Comparison of ENCODE assay signal across 9 cellular contexts in genomic region chr1:119275145-119275929, GRCh38.
DNase-seq lines count a peak whose midpoint lies in the region; ATAC-seq and TF ChIP-seq lines count a peak whose summit lies in the region.
"Had no signal": no experiment of that assay in that cellular context is flagged by ENCODE, and none has a peak within 500 bp of the region (broad histone marks: within the 10 kb centered on the region; RNA-seq: fewer than 3 reads in every experiment).

No MANE protein-coding gene starts in this region.

- no TSS peak for BruUV-seq in Calu3 (replicated peaks; lab: Mats Ljungman, UMichigan)

- H3K36me3 Mint-ChIP-seq in Calu3 (ENCODE audit: insufficient read depth, unreplicated experiment): no peaks in the 10 kb centered on the region

- no peak for TF ChIP-seq POLR2A in breast epithelium (IDR thresholded peaks at IDR 0.05)

- H3K27ac Mint-ChIP-seq in Calu3 (ENCODE audit: unreplicated experiment): no peak overlapping the region
- H3K27ac Mint-ChIP-seq: activated B cell treated with CpG ODN at 0.5 μM for 24 hours had no signal

- H3K9me3 ChIP-seq in SK-N-MC (ENCODE audit: low read depth, low read length) (no peaks in the 10 kb centered on the region), breast epithelium (no peaks in the 10 kb centered on the region), left lung (no peaks in the 10 kb centered on the region)

- ATAC-seq in GM19463 (IDR thresholded peaks at IDR 0.05; ENCODE audit: unreplicated experiment) (peak; percentile 70), left lung (peak; percentile 76), HG03457 (IDR thresholded peaks at IDR 0.05; ENCODE audit: unreplicated experiment) (no peak)

- H3K27me3 ChIP-seq in breast epithelium (no peaks in the 10 kb centered on the region), left lung (no peaks in the 10 kb centered on the region)

- H3K9ac ChIP-seq in SK-N-MC (ENCODE audit: insufficient read length): peak overlapping the region; percentile 51

- H3K4me1 Mint-ChIP-seq in Calu3 (ENCODE audit: low read depth, unreplicated experiment): peaks cover 11% of the 10 kb centered on the region
- H3K4me1 Mint-ChIP-seq: activated B cell treated with CpG ODN at 0.5 μM for 24 hours had no signal

- no peak overlapping the region for H3K4me3 ChIP-seq in LNCaP clone FGC (ENCODE audit: low read depth, low read length)
- H3K4me3 ChIP-seq in SK-N-MC: peak overlapping the region; percentile 64
- peak overlapping the region in 1 of 3 donors; percentile 14 for H3K4me3 ChIP-seq in breast epithelium
- no peak overlapping the region for H3K4me3 ChIP-seq in left lung

- TF ChIP-seq CTCF in Calu3 (IDR thresholded peaks at IDR 0.05; ENCODE audit: unreplicated experiment) (peak; percentile 61), LNCaP clone FGC (IDR thresholded peaks at IDR 0.05; ENCODE audit: control insufficient read depth, extremely low read depth, insufficient read depth) (peak; percentile 80), breast epithelium (IDR thresholded peaks at IDR 0.05) (peak; percentile 35 to 58 (median 55)), left lung (IDR thresholded peaks at IDR 0.05) (peak; percentile 55 to 74)

- H3K4me3 Mint-ChIP-seq in Calu3 (ENCODE audit: low read depth, unreplicated experiment): no peak overlapping the region
- H3K4me3 Mint-ChIP-seq: activated B cell treated with CpG ODN at 0.5 μM for 24 hours had no signal

- no peaks in the 10 kb centered on the region for H3K9me3 Mint-ChIP-seq in Calu3 (ENCODE audit: low read depth, unreplicated experiment)
- H3K9me3 Mint-ChIP-seq: activated B cell treated with CpG ODN at 0.5 μM for 24 hours had no signal

- DNase-seq in Calu3 (peak; percentile 44), LNCaP clone FGC (ENCODE audit: low read depth) (no peak), SK-N-MC (ENCODE audit: low read depth, low spot score) (peak; percentile 56), breast epithelium (ENCODE audit: low spot score in 2 of 2) (no peak), left lung (no peak), stromal cell of bone marrow (ENCODE audit: low read depth) (peak; percentile 55)
- DNase-seq: activated B cell treated with CpG ODN at 0.5 μM for 24 hours had no signal

- CTCF ChIA-PET in Calu3 (lab: Charles Lee): interaction anchor here (1.0 to 1.4 kb wide), 4 partner anchors 9 to 97 kb away, joined by 3 to 5 read pairs (median 3); no protein-coding TSS in a partner anchor

- H3K27ac ChIP-seq in SK-N-MC (peak overlapping the region; percentile 90), breast epithelium (no peak overlapping the region), left lung (no peak overlapping the region)

- H3K4me1 ChIP-seq in breast epithelium: no peaks in the 10 kb centered on the region
- H3K4me1 ChIP-seq in left lung: no peaks in the 10 kb centered on the region

- H3K36me3 ChIP-seq in SK-N-MC (ENCODE audit: insufficient read depth, low read length): no peaks in the 10 kb centered on the region
- H3K36me3 ChIP-seq in breast epithelium: no peaks in the 10 kb centered on the region
- H3K36me3 ChIP-seq in left lung: no peaks in the 10 kb centered on the region

- intact Hi-C loops in Calu3 (cut with micrococcal nuclease; ENCODE audit: unreplicated experiment): loop anchor here (1.0 to 10.0 kb wide), 4 partner anchors 52 to 1121 kb away; partner anchors contain the start of gene WARS2
- intact Hi-C loops in breast epithelium (cut with DNase I; ENCODE audit: low total_unique reads): no loop called here
- intact Hi-C loops in left lung (cut with DNase I): no loop called here

- H3K27me3 Mint-ChIP-seq in Calu3 (ENCODE audit: unreplicated experiment): peaks cover 14% of the 10 kb centered on the region

Comparison
In these comparisons a context has a peak if more than half of its experiments do, and no peak if none do; other contexts are left out.
1. DNase-seq: peak in Calu3 (single experiment), SK-N-MC (single experiment) and stromal cell of bone marrow (single experiment); none in LNCaP clone FGC (single experiment), breast epithelium (0 of 2) and left lung (0 of 2).
2. Peak in every context shown above with its lines, with median percentiles within 50 percentile points of each other: CTCF ChIP-seq.